In the genomic region with DNA sequence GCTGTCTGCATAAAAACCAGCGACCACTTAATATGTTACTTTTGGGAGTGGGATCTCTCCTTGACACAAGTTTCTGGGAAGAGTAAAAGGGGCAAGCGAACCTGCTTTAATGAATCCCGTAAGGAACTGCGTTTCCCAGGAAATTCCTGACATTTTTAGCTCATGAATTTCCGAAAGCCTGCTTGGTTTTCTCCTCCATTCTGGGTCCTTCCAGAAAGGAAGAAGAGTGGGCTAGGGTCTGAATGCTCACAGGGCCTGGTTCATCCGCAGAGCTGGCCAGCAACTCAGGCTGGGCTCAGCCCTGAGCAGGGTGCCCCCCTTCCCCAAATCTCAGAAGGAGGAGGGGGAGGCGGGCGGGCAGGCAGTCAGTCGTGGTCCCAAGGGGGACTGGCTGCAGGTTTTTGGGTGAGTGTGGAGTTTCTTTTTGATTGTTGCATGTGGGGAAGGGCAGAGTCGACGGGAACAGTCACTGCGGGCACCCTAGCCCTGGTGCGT, we compare ENCODE assay signal across 8 cellular contexts. TPM values are rescaled to one million over a fixed set of nuclear protein-coding genes. Genes with fewer than 3 reads are reported as not detected.
A peak's percentile ranks its signal among the peaks of the same experiment; 100 is the strongest.
DNase-seq lines count a peak whose midpoint lies in the region; TF ChIP-seq lines count a peak whose summit lies in the region.

No MANE protein-coding gene starts in this region.

- H3K79me2 ChIP-seq in OCI-LY3 (ENCODE audit: low read length) (peaks cover 73% of the 10 kb centered on the region), trophoblast cell (ENCODE audit: control insufficient read depth, insufficient read depth, low read length, poor library complexity) (peaks cover 9% of the 10 kb centered on the region)

- no peak overlapping the region for H3K4ac ChIP-seq in trophoblast cell (ENCODE audit: low read depth, low read length)

- H3K9me3 Mint-ChIP-seq in Calu3 (ENCODE audit: low read depth, unreplicated experiment) (no peaks in the 10 kb centered on the region), endothelial cell (ENCODE audit: unreplicated experiment) (no peaks in the 10 kb centered on the region)

- TF ChIP-seq CTCF in Calu3 (IDR thresholded peaks at IDR 0.05; ENCODE audit: unreplicated experiment), result no peak
- no peak for TF ChIP-seq CTCF in OCI-LY3 (IDR thresholded peaks at IDR 0.05; ENCODE audit: low read depth, low read length)
- TF ChIP-seq CTCF in endothelial cell (IDR thresholded peaks at IDR 0.05; ENCODE audit: unreplicated experiment), result no peak
- TF ChIP-seq CTCF in GM20000 (IDR thresholded peaks at IDR 0.05; ENCODE audit: extremely low read depth, missing control alignments), result no peak

- whole genome bisulfite sequencing in trophoblast cell (ENCODE audit: extremely low coverage, insufficient coverage, insufficient read length), result no CpG with 5 or more reads among the region's 13 CpGs

- peaks cover 22% of the 10 kb centered on the region; the same call in 1 of the 2 replicates for H4K20me1 ChIP-seq in OCI-LY3 (ENCODE audit: insufficient read depth, low read length)

- CTCF ChIA-PET in Calu3 (lab: Charles Lee), result interaction anchor here (0.7 kb wide), 1 partner anchor 241 kb away, joined by 7 read pairs; no protein-coding TSS in a partner anchor

- H2BK12ac ChIP-seq in trophoblast cell (ENCODE audit: low read length), result no peak overlapping the region

- H3K27ac ChIP-seq in OCI-LY3 (ENCODE audit: low read length) (no peak overlapping the region), trophoblast cell (ENCODE audit: low read depth, low read length) (no peak overlapping the region)

- no peak overlapping the region for H2BK120ac ChIP-seq in trophoblast cell (ENCODE audit: insufficient read depth, low read length, poor library complexity)

- H2AK5ac ChIP-seq in trophoblast cell (ENCODE audit: low read length), result no peak overlapping the region

- H4K91ac ChIP-seq in trophoblast cell (ENCODE audit: low read depth, low read length), result no peak overlapping the region

- H3K4me1 ChIP-seq in OCI-LY3 (ENCODE audit: low read length), result peaks cover 35% of the 10 kb centered on the region
- H3K4me1 ChIP-seq in trophoblast cell (ENCODE audit: control insufficient read depth in 1 of 2, insufficient read depth in 2 of 2, low read length in 2 of 2), result peaks cover 2 to 20% of the 10 kb centered on the region in 2 experiments

- H3K4me3 Mint-ChIP-seq in Calu3 (ENCODE audit: low read depth, unreplicated experiment) (peak overlapping the region; percentile 86), endothelial cell (ENCODE audit: unreplicated experiment) (peak overlapping the region; percentile 74)

- no peak overlapping the region for H3K14ac ChIP-seq in trophoblast cell (ENCODE audit: low read length)

- no TSS peak for BruUV-seq in Calu3 (replicated peaks; lab: Mats Ljungman, UMichigan)

- H3K36me3 ChIP-seq in OCI-LY3 (replicated peaks; ENCODE audit: low read depth, low read length) (no peaks in the 10 kb centered on the region), trophoblast cell (ENCODE audit: control insufficient read depth in 1 of 2, insufficient read depth in 2 of 2, low read length in 2 of 2) (no peaks in the 10 kb centered on the region)

- H3K27me3 Mint-ChIP-seq in Calu3 (ENCODE audit: unreplicated experiment), result peaks cover 52% of the 10 kb centered on the region
- H3K27me3 Mint-ChIP-seq in endothelial cell (ENCODE audit: unreplicated experiment), result peaks cover 14% of the 10 kb centered on the region

- H3K4me1 Mint-ChIP-seq in Calu3 (ENCODE audit: low read depth, unreplicated experiment), result peaks cover 54% of the 10 kb centered on the region
- peaks cover 30% of the 10 kb centered on the region for H3K4me1 Mint-ChIP-seq in endothelial cell (ENCODE audit: unreplicated experiment)

- H4K8ac ChIP-seq in trophoblast cell (ENCODE audit: low read depth, low read length), result no peak overlapping the region

- peak overlapping the region; percentile 97 for H3K4me3 ChIP-seq in OCI-LY3 (ENCODE audit: low read length)
- H3K4me3 ChIP-seq in trophoblast cell (ENCODE audit: low read depth, low read length), result peak overlapping the region; percentile 85

- H3K23ac ChIP-seq in trophoblast cell (ENCODE audit: low read length), result no peak overlapping the region

- H4K12ac ChIP-seq in trophoblast cell (ENCODE audit: low read depth, low read length), result no peak overlapping the region

- H3K9ac ChIP-seq in OCI-LY3 (ENCODE audit: low read length), result peak overlapping the region; percentile 83
- H3K9ac ChIP-seq in trophoblast cell (ENCODE audit: low read length), result no peak overlapping the region

- intact Hi-C loops in Calu3 (cut with micrococcal nuclease; ENCODE audit: unreplicated experiment), result no loop called here

- no peak for DNase-seq in Calu3
- peak; percentile 7 for DNase-seq in endothelial cell (ENCODE audit: low spot score)
- peak in 1 of 2 donors; percentile 72 for DNase-seq in trophoblast cell
- no peak for DNase-seq in stimulated activated CD4-positive, alpha-beta T cell treated with anti-CD3 and anti-CD28 coated beads, Interleukin-2, amount 100 ng/mL, for 48 hours
- no peak for DNase-seq in NCI-H69 (lab: John Stamatoyannopoulos, UW)
- DNase-seq in activated CD4-positive, CD25-positive, alpha-beta regulatory T cell (lab: John Stamatoyannopoulos, UW), result no peak
- no peak for DNase-seq in GM20000 (ENCODE audit: low spot score)

- no peaks in the 10 kb centered on the region; the same call in 1 of the 2 replicates for H3K27me3 ChIP-seq in OCI-LY3 (ENCODE audit: low read depth, low read length)
- peaks cover 29% of the 10 kb centered on the region for H3K27me3 ChIP-seq in trophoblast cell (ENCODE audit: insufficient read depth, low read length)

- H3K18ac ChIP-seq in trophoblast cell (ENCODE audit: low read length), result peak overlapping the region; percentile 5

- H3K9me3 ChIP-seq in OCI-LY3 (ENCODE audit: insufficient read depth, low read length) (no peaks in the 10 kb centered on the region), trophoblast cell (ENCODE audit: insufficient read depth, low read depth, low read length) (no peaks in the 10 kb centered on the region)

- no peak overlapping the region for H2BK5ac ChIP-seq in trophoblast cell (ENCODE audit: low read depth, low read length, poor library complexity)

- peak overlapping the region; percentile 97 for H3K4me2 ChIP-seq in OCI-LY3 (ENCODE audit: low read length)
- peak overlapping the region; percentile 78 for H3K4me2 ChIP-seq in trophoblast cell (ENCODE audit: low read length)

- peaks cover 45% of the 10 kb centered on the region for H3K36me3 Mint-ChIP-seq in Calu3 (ENCODE audit: insufficient read depth, unreplicated experiment)
- peaks cover 4% of the 10 kb centered on the region for H3K36me3 Mint-ChIP-seq in endothelial cell (ENCODE audit: low read depth, unreplicated experiment)

- H2AFZ ChIP-seq in OCI-LY3 (ENCODE audit: low read depth, low read length) (no peak overlapping the region), trophoblast cell (ENCODE audit: insufficient read depth, low read length, poor library complexity) (no peak overlapping the region)

- peaks cover 16% of the 10 kb centered on the region for H3K79me1 ChIP-seq in trophoblast cell (ENCODE audit: low read length)

- H3K27ac Mint-ChIP-seq in Calu3 (ENCODE audit: unreplicated experiment), result peak overlapping the region; percentile 63
- no peak overlapping the region for H3K27ac Mint-ChIP-seq in endothelial cell (ENCODE audit: unreplicated experiment)

RNA-seq across cellular contexts. Expression of a gene that starts 1.2 kb away (rescaled TPM):
- total RNA-seq in Calu3 (2022) (16.2 and 16.7 TPM in 2 replicates), endothelial cell (ENCODE audit: unreplicated experiment) (6.2 TPM)
- 3.4 TPM in 2 replicates for polyA plus RNA-seq in trophoblast cell (2013)

RNA-seq across cellular contexts. Expression of a gene that starts 13.0 kb away (rescaled TPM):
- total RNA-seq in Calu3 (2022) (5.9 and 6.2 TPM in 2 replicates), endothelial cell (ENCODE audit: unreplicated experiment) (1.3 TPM)
- 0.51 and 0.53 TPM in 2 replicates for polyA plus RNA-seq in trophoblast cell (2013)
